Comparison of ENCODE assay signal across 23 cellular contexts in genomic region chr13:74669149-74669548, GRCh38.
"Had no signal": no experiment of that assay in that cellular context is flagged by ENCODE, and none has a peak within 500 bp of the region (broad histone marks: within the 10 kb centered on the region; RNA-seq: fewer than 3 reads in every experiment).

No MANE protein-coding gene starts in this region.

- H3K9me3 Mint-ChIP-seq: naive thymus-derived CD4-positive, alpha-beta T cell had no signal

- H3K27me3 Mint-ChIP-seq: progenitor cell of endocrine pancreas had no signal

- H3K36me3 Mint-ChIP-seq: naive thymus-derived CD4-positive, alpha-beta T cell had no signal

- H3K4me1 ChIP-seq: left lung, pancreas, right lobe of liver, tibial nerve, upper lobe of left lung had no signal

- H3K4me3 ChIP-seq: coronary artery, esophagus squamous epithelium, left lung, pancreas, right lobe of liver, smooth muscle cell, thoracic aorta, tibial nerve, upper lobe of left lung had no signal

- H3K4me2 ChIP-seq: smooth muscle cell had no signal

- H3K27ac ChIP-seq: coronary artery, esophagus squamous epithelium, left lung, neutrophil, pancreas, right lobe of liver, thoracic aorta, tibial nerve, upper lobe of left lung had no signal

- H3K36me3 ChIP-seq: esophagus squamous epithelium, left lung, neutrophil, pancreas, right lobe of liver, thoracic aorta, tibial nerve, upper lobe of left lung had no signal

- DNase-seq: dermis blood vessel endothelial cell; effector memory CD4-positive, alpha-beta T cell; esophagus squamous epithelium; hypothalamus; left cardiac atrium; left lung; mesenchymal stem cell; midbrain; naive thymus-derived CD4-positive, alpha-beta T cell; pancreas; right lobe of liver; stimulated activated CD4-positive, alpha-beta T cell treated with anti-CD3 and anti-CD28 coated beads, Interleukin-12 subunit alpha, Interleukin-12 subunit beta, amount 100 ng/mL, for 4 hours; stimulated activated CD4-positive, alpha-beta T cell treated with anti-CD3 and anti-CD28 coated beads, Interleukin-1b, Interleukin-23, amount 100 ng/mL, for 48 hours; stimulated activated CD4-positive, alpha-beta T cell treated with anti-CD3 and anti-CD28 coated beads, Interleukin-4, amount 100 ng/mL, for 1 hour; stimulated activated CD8-positive, alpha-beta memory T cell treated with anti-CD3 and anti-CD28 coated beads, Interleukin-4, amount 100 ng/mL, for 48 hours; stimulated activated naive CD8-positive, alpha-beta T cell treated with anti-CD3 and anti-CD28 coated beads, Interleukin-15, Interleukin-2, amounts not matched to agents 100 U/mL and 50 U/mL, for 24 hours; upper lobe of left lung had no signal

- H3K27ac Mint-ChIP-seq: naive thymus-derived CD4-positive, alpha-beta T cell; progenitor cell of endocrine pancreas had no signal

- H3K4me3 Mint-ChIP-seq: naive thymus-derived CD4-positive, alpha-beta T cell had no signal

- ATAC-seq: left cardiac atrium; left lung; naive thymus-derived CD4-positive, alpha-beta T cell; pancreas; right lobe of liver; stimulated activated naive CD8-positive, alpha-beta T cell treated with anti-CD3 and anti-CD28 coated beads, Interleukin-15, Interleukin-2, amounts not matched to agents 100 U/mL and 50 U/mL, for 24 hours had no signal

- H3K9me3 ChIP-seq: esophagus squamous epithelium, left lung, neutrophil, pancreas, right lobe of liver, thoracic aorta, tibial nerve, upper lobe of left lung had no signal

- H3K27me3 ChIP-seq: esophagus squamous epithelium, left lung, neutrophil, pancreas, right lobe of liver, tibial nerve, upper lobe of left lung had no signal

- H3K4me1 Mint-ChIP-seq: naive thymus-derived CD4-positive, alpha-beta T cell had no signal
